Comparison of ENCODE assay signal across 8 cellular contexts in the genomic region with DNA sequence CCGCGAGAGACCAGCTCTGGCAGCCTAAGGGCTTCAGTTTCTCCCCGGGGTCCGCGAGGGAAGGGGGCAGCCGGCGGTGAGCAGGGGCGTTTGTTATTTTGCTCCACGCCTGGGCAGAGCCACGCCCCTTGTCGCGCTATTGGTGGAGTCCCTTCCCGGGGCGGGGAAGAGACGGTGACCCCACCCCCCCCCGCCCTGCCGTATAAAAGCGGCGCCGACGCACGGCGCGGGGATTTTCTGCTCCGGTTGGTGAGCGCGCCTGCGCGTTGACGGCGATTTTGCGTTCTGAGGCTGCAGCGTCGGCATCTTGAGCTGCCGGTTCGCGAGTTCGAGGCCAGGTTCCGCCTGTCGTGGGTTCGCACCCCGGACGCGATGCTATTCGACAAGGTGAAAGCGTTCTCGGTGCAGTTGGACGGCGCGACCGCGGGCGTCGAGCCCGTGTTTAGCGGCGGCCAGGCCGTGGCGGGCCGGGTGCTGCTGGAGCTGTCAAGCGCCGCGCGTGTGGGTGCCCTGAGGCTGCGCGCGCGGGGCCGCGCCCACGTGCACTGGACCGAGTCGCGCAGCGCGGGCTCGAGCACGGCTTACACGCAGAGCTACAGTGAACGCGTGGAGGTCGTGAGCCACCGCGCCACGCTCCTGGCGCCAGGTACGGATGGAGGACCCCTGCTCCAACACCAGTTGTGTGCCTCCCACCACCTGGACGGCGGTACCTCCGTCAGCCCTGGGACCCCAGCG. TPM values are rescaled to one million over a fixed set of nuclear protein-coding genes. Genes with fewer than 3 reads are reported as not detected.
DNase-seq lines count a peak whose midpoint lies in the region; ATAC-seq and TF ChIP-seq lines count a peak whose summit lies in the region.

Gene ARRDC2 (plus strand): TSS at position 232 of the 735 bp plus-strand sequence. CDS start 141 bp downstream, at position 373.

- H3K27me3 Mint-ChIP-seq in activated naive CD8-positive, alpha-beta T cell treated with anti-CD3 and anti-CD28 coated beads, Interleukin-2, amount 50 U/mL, for 24 hours, result no peaks in the 10 kb centered on the region

- no peaks in the 10 kb centered on the region for H3K9me3 ChIP-seq in ovary
- H3K9me3 ChIP-seq in testis, result no peaks in the 10 kb centered on the region

- H3K4me1 Mint-ChIP-seq in activated naive CD8-positive, alpha-beta T cell treated with anti-CD3 and anti-CD28 coated beads, Interleukin-2, amount 50 U/mL, for 24 hours, result peaks cover 35% of the 10 kb centered on the region

- H4K20me1 ChIP-seq in KMS-11 (ENCODE audit: insufficient read depth), result no peaks in the 10 kb centered on the region; the same call in 1 of the 2 replicates

- H3K4me2 ChIP-seq in KMS-11, result peak within 1 kb of the TSS; percentile 92

- WGBS in ovary, 3 donors, result 12 to 17% (median 16%) methylated on average over 64 to 91 of the region's 91 CpGs
- 18 to 19% methylated on average over 4 to 79 of the region's 91 CpGs for WGBS in testis, 2 donors

- peak within 1 kb of the TSS; percentile 44; the same call in 1 of the 2 replicates for H2AFZ ChIP-seq in KMS-11 (ENCODE audit: low read depth)

- 0 out of 2 replicates have a peak within 1 kb of the TSS, but pooled peaks have one; percentile 13 for H3K9ac ChIP-seq in KMS-11

- H3K4me1 ChIP-seq in KMS-11 (ENCODE audit: low read depth, poor library complexity, severe bottlenecking) (peaks cover 18% of the 10 kb centered on the region), ovary (ENCODE audit: insufficient read depth) (peaks cover 4% of the 10 kb centered on the region), testis (no peaks in the 10 kb centered on the region)

- TF ChIP-seq POLR2A in ovary (IDR thresholded peaks at IDR 0.05) (no peak), testis (IDR thresholded peaks at IDR 0.05) (peak; percentile 8)

- intact Hi-C loops in Right ventricle myocardium superior (cut with DNase I) (loop anchor here (1.0 kb wide), 1 partner anchor 50 kb away; no protein-coding TSS in a partner anchor), ovary (cut with DNase I) (loop anchor here in 3 of 4 donors (2.0 to 10.0 kb wide), 4 partner anchors 51 to 417 kb away; a partner anchor contains a TSS), testis (cut with DNase I; ENCODE audit: low total_unique reads) (loop anchor here (2.0 kb wide), 1 partner anchor 51 kb away; no protein-coding TSS in a partner anchor)

- H3K36me3 ChIP-seq in KMS-11 (ENCODE audit: insufficient read depth) (no peaks in the 10 kb centered on the region), ovary (no peaks in the 10 kb centered on the region), testis (ENCODE audit: low read depth, missing control alignments) (no peaks in the 10 kb centered on the region)

- no peak for TF ChIP-seq EP300 in ovary (IDR thresholded peaks at IDR 0.05)

- H3K27me3 ChIP-seq in KMS-11 (ENCODE audit: insufficient read depth, low read depth), result no peaks in the 10 kb centered on the region
- no peaks in the 10 kb centered on the region for H3K27me3 ChIP-seq in ovary
- no peaks in the 10 kb centered on the region for H3K27me3 ChIP-seq in testis

- peak within 1 kb of the TSS; percentile 85 for H3K27ac Mint-ChIP-seq in activated naive CD8-positive, alpha-beta T cell treated with anti-CD3 and anti-CD28 coated beads, Interleukin-2, amount 50 U/mL, for 24 hours

- ATAC-seq in activated naive CD8-positive, alpha-beta T cell treated with anti-CD3 and anti-CD28 coated beads, Interleukin-2, amount 50 U/mL, for 24 hours, result peak; percentile 78
- ATAC-seq in Right ventricle myocardium superior (ENCODE audit: poor library complexity), result peak; percentile 95

- H3K4me3 Mint-ChIP-seq in activated naive CD8-positive, alpha-beta T cell treated with anti-CD3 and anti-CD28 coated beads, Interleukin-2, amount 50 U/mL, for 24 hours, result peak within 1 kb of the TSS; percentile 83

- H3K4me3 ChIP-seq in KMS-11 (IDR thresholded peaks at IDR 0.05; ENCODE audit: insufficient read depth, low read depth, low read length) (no peak within 1 kb of the TSS), ovary (peak within 1 kb of the TSS; percentile 43), testis (peak within 1 kb of the TSS; percentile 50 to 51)

- H3K27ac ChIP-seq in KMS-11, result peak within 1 kb of the TSS; percentile 24; the same call in 1 of the 2 replicates
- H3K27ac ChIP-seq in ovary, result peak within 1 kb of the TSS; percentile 41 to 60
- peak within 1 kb of the TSS; percentile 80 to 85 for H3K27ac ChIP-seq in testis

- TF ChIP-seq CTCF in KMS-11 (conservative IDR thresholded peaks at IDR 0.05; ENCODE audit: low read depth, low read length) (no peak), ovary (IDR thresholded peaks at IDR 0.05) (no peak), testis (IDR thresholded peaks at IDR 0.05) (no peak)

- H3K36me3 Mint-ChIP-seq in activated naive CD8-positive, alpha-beta T cell treated with anti-CD3 and anti-CD28 coated beads, Interleukin-2, amount 50 U/mL, for 24 hours (ENCODE audit: low read depth), result peaks cover 29% of the 10 kb centered on the region

- DNase-seq in NK-92 (lab: John Stamatoyannopoulos, UW; ENCODE audit: unreplicated experiment) (peak; percentile 61), SW 1271 (lab: John Stamatoyannopoulos, UW) (peak; percentile 70 to 85), Right ventricle myocardium superior (peak; percentile 94), ovary (peak; percentile 85 to 92 (median 89)), testis (peak; percentile 95)
- DNase-seq in NK-92 treated with Interleukin-12 subunit alpha and Interleukin-12 subunit beta, amount 100 ng/mL, for 24 hours (lab: John Stamatoyannopoulos, UW), result no peak
- peak; percentile 89 for DNase-seq in activated naive CD8-positive, alpha-beta T cell treated with anti-CD3 and anti-CD28 coated beads, Interleukin-2, amount 50 U/mL, for 24 hours

- no peaks in the 10 kb centered on the region for H3K79me2 ChIP-seq in KMS-11 (ENCODE audit: insufficient read depth, low read depth)

- no peaks in the 10 kb centered on the region for H3K9me3 Mint-ChIP-seq in activated naive CD8-positive, alpha-beta T cell treated with anti-CD3 and anti-CD28 coated beads, Interleukin-2, amount 50 U/mL, for 24 hours

RNA-seq across cellular contexts. Expression of gene ARRDC2, which starts in this region (rescaled TPM):
- total RNA-seq in Right ventricle myocardium superior (19.1 TPM), ovary (10 to 100 TPM in 5 of 7 donors, 1 to 10 TPM in 2; 6.8 to 22.8 (median 12.2) TPM), testis (10 to 100 TPM; 13.0 to 15.3 TPM)
- polyA plus RNA-seq in ovary (10 to 100 TPM; 12.9 to 14.7 TPM), testis (ENCODE audit: insufficient read depth, low read depth, low replicate concordance) (10.3 TPM)

Comparison
In these comparisons a context has a peak if more than half of its experiments do, and no peak if none do; other contexts are left out.
1. H3K27ac ChIP-seq: peak in every context shown above with its lines; median percentile 82 in testis; 50 in ovary; 24 in KMS-11.